1 cellular context compared by ENCODE assay signal in the genomic region with DNA sequence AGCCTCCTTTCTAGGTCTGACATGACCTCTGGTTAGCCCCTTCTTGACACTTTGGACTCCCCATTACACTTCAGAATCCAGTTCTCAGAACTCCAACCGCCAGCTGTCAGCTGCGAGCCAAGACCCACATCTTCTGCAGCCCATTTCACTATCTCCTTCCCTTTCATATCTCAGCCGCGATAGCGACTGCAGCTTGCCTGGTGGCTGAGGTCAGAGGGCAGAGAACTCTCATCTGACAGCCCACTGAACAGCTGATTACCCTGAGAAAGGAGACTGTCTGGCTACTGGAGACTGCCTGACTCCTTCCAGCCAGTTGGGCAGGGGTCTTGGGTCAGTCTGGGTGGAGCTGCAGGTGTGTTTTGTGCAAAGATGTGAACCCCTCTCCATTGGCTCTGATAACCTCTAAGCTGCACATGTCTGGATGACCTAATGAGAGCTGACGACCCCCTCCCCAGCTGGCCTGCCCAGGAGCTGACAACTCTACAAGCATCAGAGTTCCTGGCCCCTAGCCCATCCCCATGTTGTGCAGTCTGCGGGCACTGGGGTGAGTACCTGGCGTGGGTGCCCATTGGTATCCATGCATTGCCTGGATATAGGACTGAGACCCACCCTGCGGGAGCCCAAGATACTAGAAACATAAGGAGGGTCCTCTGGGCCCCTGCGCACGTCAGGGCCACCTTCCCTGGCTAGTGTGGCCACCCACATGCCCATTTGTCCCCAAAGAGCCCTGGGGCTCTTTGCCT.
TF ChIP-seq lines count a peak whose summit lies in the region.

No MANE protein-coding gene starts in this region.

TF ChIP-seq in H1, 55 proteins besides CTCF, POLR2A, EP300 and RAD21:
- TF ChIP-seq NANOG (IDR thresholded peaks at IDR 0.05; ENCODE audit: insufficient read depth, low read depth, low read length, poor library complexity, severe bottlenecking) (no peak), NRF1 (IDR thresholded peaks at IDR 0.05; ENCODE audit: low read depth, low read length) (no peak), KDM4A (IDR thresholded peaks at IDR 0.05; ENCODE audit: low read depth, low read length, severe bottlenecking) (no peak), SP4 (IDR thresholded peaks at IDR 0.05; ENCODE audit: low read length) (no peak), BRCA1 (IDR thresholded peaks at IDR 0.05; ENCODE audit: low read depth, low read length) (no peak), POLR2AphosphoS5 (IDR thresholded peaks at IDR 0.05; ENCODE audit: low read depth, low read length) (no peak), TAF7 (optimal IDR thresholded peaks at IDR 0.05; ENCODE audit: borderline replicate concordance, low read depth, low read length) (no peak), ZNF274 (IDR thresholded peaks at IDR 0.05; ENCODE audit: borderline replicate concordance, extremely low read depth, low read length) (no peak), HDAC2 (IDR thresholded peaks at IDR 0.05; ENCODE audit: borderline replicate concordance in 1 of 2, low read depth in 2 of 2, low read length in 2 of 2) (no peak), RXRA (IDR thresholded peaks at IDR 0.05; ENCODE audit: insufficient read depth, low read depth, low read length) (no peak), JUND (IDR thresholded peaks at IDR 0.05; ENCODE audit: low read length) (no peak), CBX8 (IDR thresholded peaks at IDR 0.05; ENCODE audit: borderline replicate concordance, low read depth, low read length) (no peak), SRF (IDR thresholded peaks at IDR 0.05; ENCODE audit: low read depth, low read length) (no peak), BACH1 (IDR thresholded peaks at IDR 0.05; ENCODE audit: low read length) (no peak), CHD2 (IDR thresholded peaks at IDR 0.05; ENCODE audit: low read length) (no peak), SIRT6 (IDR thresholded peaks at IDR 0.05; ENCODE audit: low read length) (no peak), CTBP2 (IDR thresholded peaks at IDR 0.05; ENCODE audit: borderline replicate concordance, insufficient read depth, insufficient read length, low read length) (no peak)
- TF ChIP-seq, protein P1, sequence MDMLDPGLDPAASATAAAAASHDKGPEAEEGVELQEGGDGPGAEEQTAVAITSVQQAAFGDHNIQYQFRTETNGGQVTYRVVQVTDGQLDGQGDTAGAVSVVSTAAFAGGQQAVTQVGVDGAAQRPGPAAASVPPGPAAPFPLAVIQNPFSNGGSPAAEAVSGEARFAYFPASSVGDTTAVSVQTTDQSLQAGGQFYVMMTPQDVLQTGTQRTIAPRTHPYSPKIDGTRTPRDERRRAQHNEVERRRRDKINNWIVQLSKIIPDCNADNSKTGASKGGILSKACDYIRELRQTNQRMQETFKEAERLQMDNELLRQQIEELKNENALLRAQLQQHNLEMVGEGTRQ (IDR thresholded peaks at IDR 0.05; ENCODE audit: low read length), result no peak
- TF ChIP-seq, protein P2, sequence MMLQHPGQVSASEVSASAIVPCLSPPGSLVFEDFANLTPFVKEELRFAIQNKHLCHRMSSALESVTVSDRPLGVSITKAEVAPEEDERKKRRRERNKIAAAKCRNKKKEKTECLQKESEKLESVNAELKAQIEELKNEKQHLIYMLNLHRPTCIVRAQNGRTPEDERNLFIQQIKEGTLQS (IDR thresholded peaks at IDR 0.05; ENCODE audit: insufficient read depth, low read depth, low read length), result no peak
